In the genomic region with DNA sequence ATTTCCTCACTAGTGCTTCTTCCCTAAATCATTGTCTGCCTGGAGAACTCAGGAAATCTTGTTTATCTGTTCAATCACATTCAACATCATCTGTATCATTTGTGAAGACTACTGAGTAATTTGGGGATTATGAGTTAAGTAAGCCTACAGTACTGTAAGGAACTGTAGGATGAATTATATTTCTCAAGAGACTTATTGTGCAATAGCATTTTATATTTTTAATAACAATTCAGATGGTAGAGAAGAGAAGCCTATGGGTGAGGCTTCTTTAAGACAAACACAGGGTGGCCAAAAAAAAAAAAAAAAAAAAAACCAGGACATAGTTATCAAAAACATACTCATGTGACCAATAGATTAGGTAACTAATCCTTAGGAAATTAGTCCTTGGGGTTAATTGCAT, we compare ENCODE assay signal across 31 cellular contexts.
"Had no signal": no experiment of that assay in that cellular context is flagged by ENCODE, and none has a peak within 500 bp of the region (broad histone marks: within the 10 kb centered on the region; RNA-seq: fewer than 3 reads in every experiment).

No MANE protein-coding gene starts in this region.

- H3K4me3 ChIP-seq: adrenal gland, body of pancreas, breast epithelium had no signal

- H3K27ac ChIP-seq: adrenal gland, body of pancreas, brain microvascular endothelial cell, breast epithelium, VCaP had no signal

- H3K4me1 ChIP-seq: adrenal gland, body of pancreas, breast epithelium had no signal

- H3K9me3 ChIP-seq: adrenal gland, body of pancreas, breast epithelium had no signal

- ATAC-seq: activated CD8-positive, alpha-beta T cell treated with anti-CD3 and anti-CD28 coated beads for 36 hours; activated naive CD4-positive, alpha-beta T cell treated with anti-CD3 and anti-CD28 coated beads, Interleukin-2, amount 50 U/mL, for 72 hours; activated T-cell treated with anti-CD3 and anti-CD28 coated beads, Interleukin-2, amount 50 U/mL, for 4 hours; activated T-cell treated with anti-CD3 and anti-CD28 coated beads, Interleukin-2, amount 50 U/mL, for 72 hours; activated T-helper 17 cell treated with anti-CD3 and anti-CD28 coated beads, Interleukin-2, amount 50 U/mL, for 72 hours; body of pancreas had no signal

- H3K27me3 ChIP-seq: adrenal gland, body of pancreas, brain microvascular endothelial cell, breast epithelium had no signal

- DNase-seq: activated B cell treated with CpG ODN at 0.5 μM for 24 hours; activated CD4-positive, alpha-beta memory T cell treated with anti-CD3 and anti-CD28 coated beads for 36 hours; activated CD4-positive, alpha-beta T cell treated with anti-CD3 and anti-CD28 coated beads for 4 hours; activated CD4-positive, alpha-beta T cell treated with anti-CD3 and anti-CD28 coated beads, Interleukin-2, amount 10 ng/mL, durations not matched to agents 24 days and 14 days; activated CD4-positive, alpha-beta T cell treated with anti-CD3 and anti-CD28 coated beads, Interleukin-2, amount 50 U/mL, for 1 hour; activated CD4-positive, alpha-beta T cell treated with anti-CD3 and anti-CD28 coated beads, Interleukin-2, amount 50 U/mL, for 4 hours; activated CD4-positive, CD25-positive, alpha-beta regulatory T cell treated with anti-CD3 and anti-CD28 coated beads, Interleukin-2, amount 50 U/mL, for 72 hours; activated CD8-positive, alpha-beta memory T cell treated with anti-CD3 and anti-CD28 coated beads, Interleukin-2, amount 50 U/mL, for 4 hours; activated CD8-positive, alpha-beta T cell treated with anti-CD3 and anti-CD28 coated beads for 36 hours; activated effector memory CD4-positive, alpha-beta T cell treated with anti-CD3 and anti-CD28 coated beads, Interleukin-2, amount 50 U/mL, for 16 hours; activated gamma-delta T cell treated with Interleukin-2 at 50 U/mL for 16 hours; activated naive CD4-positive, alpha-beta T cell; activated naive CD4-positive, alpha-beta T cell treated with anti-CD3 and anti-CD28 coated beads for 36 hours; activated naive CD4-positive, alpha-beta T cell treated with anti-CD3 and anti-CD28 coated beads, Interleukin-2, amount 50 U/mL, for 16 hours; activated naive CD8-positive, alpha-beta T cell treated with anti-CD3 and anti-CD28 coated beads for 36 hours; activated T-cell treated with anti-CD3 and anti-CD28 coated beads for 4 hours; activated T-cell treated with anti-CD3 and anti-CD28 coated beads, Interleukin-2, amount 50 U/mL, for 1 hour; activated T-cell treated with anti-CD3 and anti-CD28 coated beads, Interleukin-2, amount 50 U/mL, for 4 hours; activated T-cell treated with anti-CD3 and anti-CD28 coated beads, Interleukin-2, amount 50 U/mL, for 72 hours; adrenal gland; amniotic stem cell; aorta; body of pancreas; brain microvascular endothelial cell; central memory CD4-positive, alpha-beta T cell; T-helper 2 cell; T-helper 9 cell had no signal

- H3K36me3 ChIP-seq: adrenal gland, brain microvascular endothelial cell, breast epithelium had no signal
